Comparison of ENCODE assay signal across 8 cellular contexts in the genomic region with DNA sequence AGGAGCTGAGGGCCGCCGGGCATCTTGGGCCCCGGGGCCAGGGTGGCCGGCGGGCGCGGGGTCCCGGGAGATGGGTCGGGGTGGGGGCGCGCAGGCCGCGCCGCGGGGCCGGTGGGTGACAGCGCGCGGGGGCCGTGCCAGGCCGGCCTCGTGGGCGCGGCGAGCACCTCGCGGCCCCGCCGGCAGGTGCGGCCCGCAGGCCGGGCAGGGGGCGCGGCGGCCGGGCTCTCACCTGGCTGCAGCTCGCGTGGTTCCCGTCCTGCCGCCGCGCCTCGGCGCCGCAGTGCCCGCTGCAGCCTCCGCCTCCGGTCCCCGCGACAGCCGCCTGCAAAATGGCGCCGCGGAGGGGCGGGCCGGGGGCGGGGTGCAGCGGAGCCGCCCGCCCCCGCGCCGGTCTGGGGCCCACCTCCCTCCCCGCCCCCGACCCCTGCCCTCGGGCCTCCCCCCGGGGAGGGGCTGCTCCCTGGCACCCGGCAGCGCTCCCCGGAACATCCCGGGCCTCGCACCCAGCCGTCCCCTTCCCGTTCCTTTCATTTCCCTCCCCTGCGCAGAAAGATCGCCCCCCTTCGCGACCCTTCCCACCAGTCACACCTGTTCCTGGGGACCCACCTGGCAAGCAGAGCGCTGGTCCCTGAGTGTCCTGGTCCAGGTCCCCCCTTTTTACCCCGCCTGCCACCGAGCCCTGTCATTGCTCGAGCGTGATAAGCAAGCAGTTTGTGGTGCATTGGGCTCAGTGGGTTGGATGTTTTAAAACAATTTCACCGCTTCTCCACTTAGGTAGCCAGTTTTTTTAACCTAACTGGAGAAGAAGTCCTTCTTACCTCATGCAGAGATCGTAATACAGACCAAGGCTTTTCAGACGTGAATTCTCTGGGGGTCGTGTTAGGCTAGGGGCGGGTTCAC. TPM values are rescaled to one million over a fixed set of nuclear protein-coding genes. Genes with fewer than 3 reads are reported as not detected.
DNase-seq lines count a peak whose midpoint lies in the region; ATAC-seq, FAIRE-seq and TF ChIP-seq lines count a peak whose summit lies in the region.

TSS of gene SLC23A2 (minus strand) at position 337 of the 903 bp plus-strand sequence. CDS start 68,948 bp downstream, outside the sequence.

- POLR2A ChIA-PET in activated naive CD8-positive, alpha-beta T cell treated with anti-CD3 and anti-CD28 coated beads, Interleukin-2, amount 10 ng/mL, durations not matched to agents 7 days and 5 days (lab: Charles Lee): interaction anchor here (1.0 to 1.4 kb wide), 2 partner anchors 79 to 118 kb away, joined by 3 to 6 read pairs; partner anchors contain the start of gene PCNA

- no peaks in the 10 kb centered on the region for H3K9me3 Mint-ChIP-seq in activated naive CD8-positive, alpha-beta T cell treated with anti-CD3 and anti-CD28 coated beads, Interleukin-2, amount 10 ng/mL, durations not matched to agents 7 days and 5 days
- H3K9me3 Mint-ChIP-seq in progenitor cell of endocrine pancreas (ENCODE audit: low read depth): no peaks in the 10 kb centered on the region

- no peaks in the 10 kb centered on the region for H3K9me3 ChIP-seq in heart right ventricle

- peaks cover 3% of the 10 kb centered on the region for H3K36me3 Mint-ChIP-seq in activated naive CD8-positive, alpha-beta T cell treated with anti-CD3 and anti-CD28 coated beads, Interleukin-2, amount 10 ng/mL, durations not matched to agents 7 days and 5 days
- no peaks in the 10 kb centered on the region for H3K36me3 Mint-ChIP-seq in progenitor cell of endocrine pancreas (ENCODE audit: insufficient read depth)

- peaks cover 23% of the 10 kb centered on the region for H3K4me1 Mint-ChIP-seq in activated naive CD8-positive, alpha-beta T cell treated with anti-CD3 and anti-CD28 coated beads, Interleukin-2, amount 10 ng/mL, durations not matched to agents 7 days and 5 days
- peaks cover 14% of the 10 kb centered on the region for H3K4me1 Mint-ChIP-seq in progenitor cell of endocrine pancreas (ENCODE audit: low read depth)

- DNase-seq in GM04504 (ENCODE audit: low read depth) (peak; percentile 5), SK-N-DZ (ENCODE audit: low spot score) (peak; percentile 24), heart right ventricle (peak; percentile 35 to 48), progenitor cell of endocrine pancreas (ENCODE audit: low spot score, unreplicated experiment) (peak; percentile 32), urothelium cell line (ENCODE audit: low spot score) (peak; percentile 78), cortex of kidney (lab: John Stamatoyannopoulos, UW) (no peak)
- DNase-seq in activated naive CD8-positive, alpha-beta T cell treated with anti-CD3 and anti-CD28 coated beads, Interleukin-2, amount 10 ng/mL, durations not matched to agents 7 days and 5 days: peak; percentile 75

- ATAC-seq in HG03103 (IDR thresholded peaks at IDR 0.05; ENCODE audit: low read depth, unreplicated experiment) (peak; percentile 46), heart right ventricle (peak; percentile 54 to 89 (median 82))
- ATAC-seq in activated naive CD8-positive, alpha-beta T cell treated with anti-CD3 and anti-CD28 coated beads, Interleukin-2, amount 10 ng/mL, durations not matched to agents 7 days and 5 days (ENCODE audit: low read depth): peak; percentile 73

- H3K4me1 ChIP-seq in heart right ventricle: peaks cover 5 to 33% (median 12%) of the 10 kb centered on the region in 9 donors

- no peaks in the 10 kb centered on the region for H3K27me3 ChIP-seq in heart right ventricle

- intact Hi-C loops in heart right ventricle (cut with DNase I): loop anchor here in 2 of 10 donors (10.0 kb wide), 2 partner anchors 83 to 93 kb away; no protein-coding TSS in a partner anchor

- peak within 1 kb of the TSS; percentile 65 to 96 (median 88) for H3K4me3 ChIP-seq in heart right ventricle

- peaks cover 8% of the 10 kb centered on the region for H3K27me3 Mint-ChIP-seq in activated naive CD8-positive, alpha-beta T cell treated with anti-CD3 and anti-CD28 coated beads, Interleukin-2, amount 10 ng/mL, durations not matched to agents 7 days and 5 days
- H3K27me3 Mint-ChIP-seq in progenitor cell of endocrine pancreas: peaks cover 19% of the 10 kb centered on the region

- peak within 1 kb of the TSS; percentile 98 for H3K27ac Mint-ChIP-seq in activated naive CD8-positive, alpha-beta T cell treated with anti-CD3 and anti-CD28 coated beads, Interleukin-2, amount 10 ng/mL, durations not matched to agents 7 days and 5 days
- H3K27ac Mint-ChIP-seq in progenitor cell of endocrine pancreas: peak within 1 kb of the TSS; percentile 90

- TF ChIP-seq CTCF in heart right ventricle (IDR thresholded peaks at IDR 0.05) (no peak), progenitor cell of endocrine pancreas (IDR thresholded peaks at IDR 0.05; ENCODE audit: unreplicated experiment) (no peak)

- H3K27ac ChIP-seq in heart right ventricle: peak within 1 kb of the TSS in 5 of 10 donors; percentile 10 to 71 (median 41)

- peak within 1 kb of the TSS; percentile 99 for H3K4me3 Mint-ChIP-seq in activated naive CD8-positive, alpha-beta T cell treated with anti-CD3 and anti-CD28 coated beads, Interleukin-2, amount 10 ng/mL, durations not matched to agents 7 days and 5 days
- peak within 1 kb of the TSS; percentile 93 for H3K4me3 Mint-ChIP-seq in progenitor cell of endocrine pancreas (ENCODE audit: low read depth)

- FAIRE-seq in urothelium cell line (lab: Jason Lieb, UNC): no peak

- 2 to 5% methylated on average over 17 to 88 of the region's 88 CpGs for WGBS in heart right ventricle, 2 donors

- H3K36me3 ChIP-seq in heart right ventricle: no peaks in the 10 kb centered on the region

RNA-seq across cellular contexts. Expression of gene SLC23A2, which starts in this region (rescaled TPM):
- 13.8 and 16.8 TPM in 2 replicates for polyA plus RNA-seq in SK-N-DZ (2014; cell fraction: cytosol; rRNA removed)
- polyA plus RNA-seq in SK-N-DZ (2014; cell fraction: nucleus; rRNA removed): 17.2 and 24.8 TPM in 2 replicates
- total RNA-seq in activated naive CD8-positive, alpha-beta T cell treated with anti-CD3 and anti-CD28 coated beads, Interleukin-2, amount 10 ng/mL, durations not matched to agents 7 days and 5 days: 10 to 100 TPM; 18.6 to 20.3 TPM
- total RNA-seq in heart right ventricle (10 to 100 TPM in 1 of 10 donors, 1 to 10 TPM in 9; 6.3 to 12.3 (median 7.5) TPM), progenitor cell of endocrine pancreas (23.4 and 23.6 TPM in 2 replicates)
- polyA plus RNA-seq in heart right ventricle: 1 to 10 TPM; 2.0 to 3.9 TPM
